In the genomic region with DNA sequence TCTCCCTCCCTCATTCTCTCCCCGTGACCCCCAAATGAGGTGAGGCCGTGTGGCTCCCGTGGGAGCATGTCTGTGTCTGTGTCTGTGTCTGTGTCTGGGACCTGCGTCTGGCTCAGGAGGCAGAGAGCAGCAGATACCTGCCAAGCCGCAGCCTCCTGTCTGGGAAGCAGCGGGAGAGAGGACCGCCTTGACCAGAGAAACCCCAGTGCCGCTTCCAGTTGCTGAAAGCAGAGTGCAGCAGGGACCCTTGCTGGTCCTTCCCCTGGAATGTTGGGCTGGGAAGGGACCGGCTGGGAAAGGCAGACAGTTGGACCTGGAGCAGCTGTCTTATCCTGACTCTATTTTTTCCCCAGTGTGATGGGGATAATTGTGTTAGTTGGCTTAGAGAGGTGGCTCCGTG, we compare ENCODE assay signal across 11 cellular contexts. TPM values are rescaled to one million over a fixed set of nuclear protein-coding genes. Genes with fewer than 3 reads are reported as not detected.
DNase-seq lines count a peak whose midpoint lies in the region; TF ChIP-seq lines count a peak whose summit lies in the region.
"Had no signal": no experiment of that assay in that cellular context is flagged by ENCODE, and none has a peak within 500 bp of the region (broad histone marks: within the 10 kb centered on the region; RNA-seq: fewer than 3 reads in every experiment).

No MANE protein-coding gene starts in this region.

- H3K27me3 ChIP-seq in esophagus muscularis mucosa (no peaks in the 10 kb centered on the region), mesendoderm (ENCODE audit: insufficient read depth, low read length, poor library complexity) (no peaks in the 10 kb centered on the region)

- intact Hi-C loops in esophagus muscularis mucosa (cut with DNase I) = no loop called here

- CTCF ChIA-PET in activated CD4-positive, alpha-beta memory T cell treated with anti-CD3 and anti-CD28 coated beads, Interleukin-2, amount 10 ng/mL, durations not matched to agents 7 days and 5 days (lab: Charles Lee) = no interaction called here

- 42% methylated on average over 9 of the region's 10 CpGs for WGBS in esophagus muscularis mucosa
- no CpG with 5 or more reads among the region's 10 CpGs for WGBS in mesendoderm (ENCODE audit: extremely low coverage, insufficient coverage, low lambda C conversion rate)
- WGBS in urinary bladder = 28% methylated on average over 10 of the region's 10 CpGs

- H3K4me2 ChIP-seq in mesendoderm (ENCODE audit: low read length) = peak overlapping the region; percentile 53

- no peak overlapping the region for H4K5ac ChIP-seq in mesendoderm (ENCODE audit: low read length)

- H3K4me1 Mint-ChIP-seq in activated CD4-positive, alpha-beta memory T cell treated with anti-CD3 and anti-CD28 coated beads, Interleukin-2, amount 10 ng/mL, durations not matched to agents 7 days and 5 days = peaks cover 14% of the 10 kb centered on the region

- peak overlapping the region; percentile 46 to 60 (median 48) for H3K4me3 ChIP-seq in esophagus muscularis mucosa
- no peak overlapping the region for H3K4me3 ChIP-seq in mesendoderm (ENCODE audit: low read length)
- H3K4me3 ChIP-seq in urinary bladder (ENCODE audit: low read depth, low read length) = peak overlapping the region; percentile 43
- H3K4me3 ChIP-seq: mucosa of descending colon had no signal

- H3K18ac ChIP-seq in mesendoderm (ENCODE audit: low read length) = no peak overlapping the region

- H3K36me3 Mint-ChIP-seq in activated CD4-positive, alpha-beta memory T cell treated with anti-CD3 and anti-CD28 coated beads, Interleukin-2, amount 10 ng/mL, durations not matched to agents 7 days and 5 days (ENCODE audit: low read depth) = no peaks in the 10 kb centered on the region

- H3K9me3 ChIP-seq in esophagus muscularis mucosa = no peaks in the 10 kb centered on the region
- H3K9me3 ChIP-seq: mucosa of descending colon had no signal

- H4K8ac ChIP-seq in mesendoderm (ENCODE audit: low read depth, low read length) = no peak overlapping the region

- TF ChIP-seq EP300 in esophagus muscularis mucosa (IDR thresholded peaks at IDR 0.05) = no peak

- TF ChIP-seq POLR2A in esophagus muscularis mucosa (IDR thresholded peaks at IDR 0.05; ENCODE audit: low read depth) = no peak

- H3K79me1 ChIP-seq in mesendoderm (ENCODE audit: low read length) = no peaks in the 10 kb centered on the region

- H3K9ac ChIP-seq in mesendoderm (ENCODE audit: low read length) = peak overlapping the region; percentile 33

- H2AK5ac ChIP-seq in mesendoderm (ENCODE audit: low read length) = no peak overlapping the region

- H3K36me3 ChIP-seq in esophagus muscularis mucosa (peaks cover 0 to 3% (median 0%) of the 10 kb centered on the region in 4 donors), mesendoderm (ENCODE audit: control insufficient read depth, insufficient read depth, low read length) (no peaks in the 10 kb centered on the region), urinary bladder (ENCODE audit: insufficient read depth) (no peaks in the 10 kb centered on the region)

- H3K4me1 ChIP-seq in esophagus muscularis mucosa (peaks cover 38 to 81% (median 79%) of the 10 kb centered on the region in 4 donors), mesendoderm (ENCODE audit: control insufficient read depth, low read depth, low read length) (no peaks in the 10 kb centered on the region), urinary bladder (ENCODE audit: insufficient read depth) (no peaks in the 10 kb centered on the region)

- H3K23ac ChIP-seq in mesendoderm (ENCODE audit: low read length) = peak overlapping the region; percentile 11

- H3K4me3 Mint-ChIP-seq in activated CD4-positive, alpha-beta memory T cell treated with anti-CD3 and anti-CD28 coated beads, Interleukin-2, amount 10 ng/mL, durations not matched to agents 7 days and 5 days = no peak overlapping the region

- peak overlapping the region; percentile 71 for H3K56ac ChIP-seq in mesendoderm (ENCODE audit: low read length)

- H3K27ac Mint-ChIP-seq in activated CD4-positive, alpha-beta memory T cell treated with anti-CD3 and anti-CD28 coated beads, Interleukin-2, amount 10 ng/mL, durations not matched to agents 7 days and 5 days = no peak overlapping the region

- H2BK5ac ChIP-seq in mesendoderm (ENCODE audit: low read length) = no peak overlapping the region

- DNase-seq in NCI-H2171 treated with DMSO at 0.1 percent for 48 hours (lab: John Stamatoyannopoulos, UW) = peak; percentile 43
- no peak for DNase-seq in NCI-H2171 (lab: John Stamatoyannopoulos, UW)
- no peak for DNase-seq in esophagus muscularis mucosa (ENCODE audit: extremely low spot score)
- peak; percentile 62 for DNase-seq in mesendoderm
- DNase-seq in DMS 273 (lab: John Stamatoyannopoulos, UW; ENCODE audit: unreplicated experiment) = no peak
- no peak for DNase-seq in activated CD4-positive, alpha-beta memory T cell treated with anti-CD3 and anti-CD28 coated beads, Interleukin-2, amount 10 ng/mL, durations not matched to agents 7 days and 5 days
- no peak for DNase-seq in stimulated activated CD4-positive, alpha-beta T cell treated with anti-CD3 and anti-CD28 coated beads, Interleukin-4, amount 100 ng/mL, for 1 hour
- DNase-seq: activated CD8-positive, alpha-beta memory T cell treated with anti-CD3 and anti-CD28 coated beads, Interleukin-2, amount 50 U/mL, for 48 hours had no signal

- no peak overlapping the region for H3K4ac ChIP-seq in mesendoderm (ENCODE audit: low read depth, low read length)

- POLR2A ChIA-PET in activated CD4-positive, alpha-beta memory T cell treated with anti-CD3 and anti-CD28 coated beads, Interleukin-2, amount 10 ng/mL, durations not matched to agents 7 days and 5 days (lab: Charles Lee) = no interaction called here

- no peak overlapping the region for H2BK15ac ChIP-seq in mesendoderm (replicated peaks; ENCODE audit: low read depth)

- peaks cover 38% of the 10 kb centered on the region for H3K27me3 Mint-ChIP-seq in activated CD4-positive, alpha-beta memory T cell treated with anti-CD3 and anti-CD28 coated beads, Interleukin-2, amount 10 ng/mL, durations not matched to agents 7 days and 5 days

- H3K79me2 ChIP-seq in mesendoderm (ENCODE audit: control insufficient read depth, insufficient read depth, low read length) = no peaks in the 10 kb centered on the region

- no peaks in the 10 kb centered on the region for H3K9me3 Mint-ChIP-seq in activated CD4-positive, alpha-beta memory T cell treated with anti-CD3 and anti-CD28 coated beads, Interleukin-2, amount 10 ng/mL, durations not matched to agents 7 days and 5 days

- H3K27ac ChIP-seq in esophagus muscularis mucosa (replicated peaks in 1 of 4) (peak overlapping the region; percentile 74 to 76 (median 75)), mesendoderm (ENCODE audit: low read depth, low read length) (no peak overlapping the region), urinary bladder (ENCODE audit: low read depth) (peak overlapping the region; percentile 74)

- TF ChIP-seq CTCF in esophagus muscularis mucosa (IDR thresholded peaks at IDR 0.05) = no peak

- H2BK120ac ChIP-seq in mesendoderm (ENCODE audit: low read depth, low read length) = no peak overlapping the region

RNA-seq across cellular contexts. Expression of a gene that starts 0.5 kb away (rescaled TPM):
- 10 to 100 TPM in 1 of 4 donors, 1 to 10 TPM in 3; 2.9 to 12.4 (median 7.1) TPM for total RNA-seq in esophagus muscularis mucosa
- 2.6 TPM for polyA plus RNA-seq in mesendoderm (2013, experiment 1 of 2)
- 2.4 TPM for polyA plus RNA-seq in mesendoderm (2013, experiment 2 of 2)
- total RNA-seq in urinary bladder = 1.1 TPM
- polyA plus RNA-seq in urinary bladder = 15.1 TPM
- total RNA-seq in activated CD4-positive, alpha-beta memory T cell treated with anti-CD3 and anti-CD28 coated beads, Interleukin-2, amount 10 ng/mL, durations not matched to agents 7 days and 5 days = not detected
- total RNA-seq: dermis microvascular lymphatic vessel endothelial cell had no signal

RNA-seq across cellular contexts. Expression of a gene that starts 17.1 kb away (rescaled TPM):
- 10 to 100 TPM; 20.9 to 28.2 (median 23.0) TPM for total RNA-seq in esophagus muscularis mucosa
- polyA plus RNA-seq in mesendoderm (2013, experiment 1 of 2) = 25.5 TPM
- polyA plus RNA-seq in mesendoderm (2013, experiment 2 of 2) = 24.3 TPM
- total RNA-seq in urinary bladder = 12.8 TPM
- 25.1 TPM for polyA plus RNA-seq in urinary bladder
- 10 to 100 TPM; 19.2 to 20.5 TPM for total RNA-seq in activated CD4-positive, alpha-beta memory T cell treated with anti-CD3 and anti-CD28 coated beads, Interleukin-2, amount 10 ng/mL, durations not matched to agents 7 days and 5 days

RNA-seq across cellular contexts. Expression of a gene that starts 28.3 kb away (rescaled TPM):
- total RNA-seq in esophagus muscularis mucosa (10 to 100 TPM; 37.4 to 54.2 (median 39.3) TPM), urinary bladder (8.8 TPM)
- polyA plus RNA-seq in mesendoderm (2013, experiment 1 of 2) = 6.4 TPM
- 6.6 TPM for polyA plus RNA-seq in mesendoderm (2013, experiment 2 of 2)
- polyA plus RNA-seq in urinary bladder = 63.2 TPM
- 10 to 100 TPM; 44.4 to 46.2 TPM for total RNA-seq in activated CD4-positive, alpha-beta memory T cell treated with anti-CD3 and anti-CD28 coated beads, Interleukin-2, amount 10 ng/mL, durations not matched to agents 7 days and 5 days

RNA-seq across cellular contexts. Expression of a gene that starts 59.5 kb away (rescaled TPM):
- total RNA-seq in esophagus muscularis mucosa = 10 to 100 TPM; 18.6 to 76.5 (median 33.7) TPM
- 31.4 TPM for polyA plus RNA-seq in mesendoderm (2013, experiment 1 of 2)
- 32.2 TPM for polyA plus RNA-seq in mesendoderm (2013, experiment 2 of 2)
- total RNA-seq in urinary bladder = 12.7 TPM
- polyA plus RNA-seq in urinary bladder = 14.5 TPM
- 10 to 100 TPM; 49.3 to 53.6 TPM for total RNA-seq in activated CD4-positive, alpha-beta memory T cell treated with anti-CD3 and anti-CD28 coated beads, Interleukin-2, amount 10 ng/mL, durations not matched to agents 7 days and 5 days

RNA-seq across cellular contexts. Expression of a gene that starts 59.8 kb away (rescaled TPM):
- total RNA-seq in esophagus muscularis mucosa = 100 to 1,000 TPM; 181 to 255 (median 233) TPM
- polyA plus RNA-seq in mesendoderm (2013, experiment 1 of 2) = 435 TPM
- 429 TPM for polyA plus RNA-seq in mesendoderm (2013, experiment 2 of 2)
- total RNA-seq in urinary bladder = 199 TPM
- 195 TPM for polyA plus RNA-seq in urinary bladder
- total RNA-seq in activated CD4-positive, alpha-beta memory T cell treated with anti-CD3 and anti-CD28 coated beads, Interleukin-2, amount 10 ng/mL, durations not matched to agents 7 days and 5 days = 100 to 1,000 TPM; 244 to 251 TPM

Comparison
In these comparisons a context has a peak if more than half of its experiments do, and no peak if none do; other contexts are left out.
1. DNase-seq: peak in NCI-H2171 treated with DMSO at 0.1 percent for 48 hours (single experiment) and mesendoderm (single experiment); none in NCI-H2171 (single experiment), esophagus muscularis mucosa (single experiment), DMS 273 (single experiment), activated CD4-positive, alpha-beta memory T cell treated with anti-CD3 and anti-CD28 coated beads, Interleukin-2, amount 10 ng/mL, durations not matched to agents 7 days and 5 days (single experiment) and stimulated activated CD4-positive, alpha-beta T cell treated with anti-CD3 and anti-CD28 coated beads, Interleukin-4, amount 100 ng/mL, for 1 hour (single experiment).